8 cellular contexts compared by ENCODE assay signal in genomic region chr1:198638894-198639319, GRCh38. TPM values are rescaled to one million over a fixed set of nuclear protein-coding genes. Genes with fewer than 3 reads are reported as not detected.
DNase-seq lines count a peak whose midpoint lies in the region; ATAC-seq, FAIRE-seq and TF ChIP-seq lines count a peak whose summit lies in the region.

PTPRC (plus strand) TSS chr1:198639040; CDS start chr1:198639269, 229 bp downstream.

- peak; percentile 95 for FAIRE-seq in GM12891 (lab: Jason Lieb, UNC)

- H3K4me1 ChIP-seq in body of pancreas: no peaks in the 10 kb centered on the region

- ATAC-seq in GM21515 (IDR thresholded peaks at IDR 0.05; ENCODE audit: unreplicated experiment): peak; percentile 72
- ATAC-seq in body of pancreas: no peak
- peak; percentile 82 for ATAC-seq in sciatic nerve

- H3K9me3 Mint-ChIP-seq in IgD-negative memory B cell: peaks cover 0 to 1% (median 0%) of the 10 kb centered on the region in 3 donors
- H3K9me3 Mint-ChIP-seq in progenitor cell of endocrine pancreas (ENCODE audit: low read depth): no peaks in the 10 kb centered on the region

- intact Hi-C loops in body of pancreas (cut with DNase I) (no loop called here), sciatic nerve (cut with DNase I) (no loop called here)

- no peak for DNase-seq in GM12891 (ENCODE audit: insufficient read length, low spot score)
- DNase-seq in body of pancreas: peak in 1 of 4 donors; percentile 16
- DNase-seq in sciatic nerve (ENCODE audit: low spot score): no peak
- no peak for DNase-seq in superior temporal gyrus (ENCODE audit: extremely low spot score)
- no peak for DNase-seq in AG08396 (ENCODE audit: low spot score)
- no peak for DNase-seq in progenitor cell of endocrine pancreas (ENCODE audit: low spot score, unreplicated experiment)

- peak within 1 kb of the TSS; percentile 82 to 98 (median 92) for H3K4me3 Mint-ChIP-seq in IgD-negative memory B cell
- H3K4me3 Mint-ChIP-seq in progenitor cell of endocrine pancreas (ENCODE audit: low read depth): no peak within 1 kb of the TSS

- no peaks in the 10 kb centered on the region for H3K36me3 ChIP-seq in body of pancreas (replicated peaks in 1 of 2; ENCODE audit: insufficient read depth in 1 of 2, low read depth in 2 of 2)

- H3K9me3 ChIP-seq in body of pancreas: no peaks in the 10 kb centered on the region

- H3K27ac Mint-ChIP-seq in IgD-negative memory B cell: peak within 1 kb of the TSS; percentile 71 to 93 (median 86)
- no peak within 1 kb of the TSS for H3K27ac Mint-ChIP-seq in progenitor cell of endocrine pancreas

- no peaks in the 10 kb centered on the region for H3K27me3 Mint-ChIP-seq in IgD-negative memory B cell
- H3K27me3 Mint-ChIP-seq in progenitor cell of endocrine pancreas: no peaks in the 10 kb centered on the region

- H3K4me1 Mint-ChIP-seq in IgD-negative memory B cell (peaks cover 45 to 54% (median 49%) of the 10 kb centered on the region in 3 donors), progenitor cell of endocrine pancreas (ENCODE audit: low read depth) (no peaks in the 10 kb centered on the region)

- peak within 1 kb of the TSS in 1 of 4 donors; percentile 71 for H3K27ac ChIP-seq in body of pancreas

- H3K36me3 Mint-ChIP-seq in IgD-negative memory B cell (peaks cover 15% of the 10 kb centered on the region), progenitor cell of endocrine pancreas (ENCODE audit: insufficient read depth) (no peaks in the 10 kb centered on the region)

- 47 to 52% methylated on average over 5 of the region's 5 CpGs for WGBS in body of pancreas, 2 donors

- no peaks in the 10 kb centered on the region for H3K27me3 ChIP-seq in body of pancreas

- peak; percentile 60 for TF ChIP-seq POLR2A in GM12891 (IDR thresholded peaks at IDR 0.05; ENCODE audit: low read depth, low read length)
- TF ChIP-seq POLR2A in body of pancreas (IDR thresholded peaks at IDR 0.05): peak in 2 of 3 donors; percentile 30 to 55

- H3K4me3 ChIP-seq in body of pancreas: no peak within 1 kb of the TSS

- no peak for TF ChIP-seq CTCF in body of pancreas (IDR thresholded peaks at IDR 0.05)
- TF ChIP-seq CTCF in progenitor cell of endocrine pancreas (IDR thresholded peaks at IDR 0.05; ENCODE audit: unreplicated experiment): no peak

TF ChIP-seq in GM12891, 5 proteins besides CTCF, POLR2A, EP300 and RAD21:
- TF ChIP-seq POLR2AphosphoS5 (IDR thresholded peaks at IDR 0.05; ENCODE audit: low read depth, low read length) (peak; percentile 55; the same call in 1 of the 2 replicates), SPI1 (IDR thresholded peaks at IDR 0.05; ENCODE audit: low read depth, low read length) (peak; percentile 87), PAX5 (IDR thresholded peaks at IDR 0.05; ENCODE audit: insufficient read depth, low read length, severe bottlenecking) (no peak)

RNA-seq across cellular contexts. Expression of gene PTPRC, which starts in this region (rescaled TPM):
- polyA plus RNA-seq in GM12891 (2012; ENCODE audit: low read depth, missing spikeins): 55.1 TPM
- polyA plus RNA-seq in IgD-negative memory B cell: 744 TPM
- total RNA-seq in body of pancreas: 1 to 10 TPM; 3.3 to 9.9 TPM
- total RNA-seq in sciatic nerve: 62.8 TPM
- not detected in 2 replicates for total RNA-seq in progenitor cell of endocrine pancreas
